Comparison of ENCODE assay signal across 29 cellular contexts in the genomic region with DNA sequence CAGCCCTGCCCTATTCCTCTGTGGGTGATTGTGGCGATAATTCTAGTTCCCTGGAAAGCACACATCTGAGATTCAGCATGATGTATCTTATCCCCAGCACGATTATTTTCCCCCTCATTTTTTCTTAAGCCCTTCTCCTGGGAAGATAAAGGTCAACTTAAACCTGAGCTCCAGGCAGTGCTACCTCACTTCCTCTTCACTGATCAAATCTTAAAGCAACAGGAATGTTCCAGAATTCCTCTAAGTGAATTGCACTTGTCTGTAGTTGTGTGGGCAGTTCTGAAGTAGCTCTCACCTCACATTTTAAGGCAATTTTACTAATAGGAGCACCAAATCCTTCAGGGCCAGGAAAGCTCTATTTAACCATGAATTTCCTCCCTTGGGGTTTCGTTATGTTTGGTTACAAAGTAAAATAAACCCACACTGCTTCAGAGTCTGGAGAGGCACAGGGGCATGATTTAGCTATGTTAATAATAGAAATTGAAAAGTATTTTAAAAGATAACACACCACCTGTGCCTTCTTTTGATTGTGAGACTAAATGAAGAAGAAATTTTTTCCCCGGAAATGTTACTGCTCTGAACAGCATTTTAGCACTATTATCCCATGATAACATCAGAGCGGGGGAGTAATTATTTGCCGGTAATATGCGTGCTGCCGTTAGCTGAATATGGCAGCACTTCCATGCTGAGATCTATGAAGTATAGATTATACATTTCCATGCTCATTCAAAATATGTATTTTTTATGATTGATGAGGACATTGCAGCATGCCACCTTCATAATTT.
"Had no signal": no experiment of that assay in that cellular context is flagged by ENCODE, and none has a peak within 500 bp of the region (broad histone marks: within the 10 kb centered on the region; RNA-seq: fewer than 3 reads in every experiment).

No MANE protein-coding gene starts in this region.

- H3K27me3 Mint-ChIP-seq: activated CD4-positive, alpha-beta T cell treated with anti-CD3 and anti-CD28 coated beads, Interleukin-2, amount 10 ng/mL, durations not matched to agents 7 days and 5 days; activated naive CD4-positive, alpha-beta T cell treated with anti-CD3 and anti-CD28 coated beads, Interleukin-2, amount 10 ng/mL, durations not matched to agents 7 days and 5 days had no signal

- H3K27ac Mint-ChIP-seq: activated CD4-positive, alpha-beta memory T cell treated with anti-CD3 and anti-CD28 coated beads for 36 hours; activated CD4-positive, alpha-beta T cell treated with anti-CD3 and anti-CD28 coated beads, Interleukin-2, amount 10 ng/mL, durations not matched to agents 7 days and 5 days; activated naive CD4-positive, alpha-beta T cell treated with anti-CD3 and anti-CD28 coated beads, Interleukin-2, amount 10 ng/mL, durations not matched to agents 7 days and 5 days; activated naive CD8-positive, alpha-beta T cell treated with anti-CD3 and anti-CD28 coated beads for 36 hours; activated T-cell treated with anti-CD3 and anti-CD28 coated beads, Interleukin-2, amount 50 U/mL, for 72 hours; activated T-helper 2 cell treated with anti-CD3 and anti-CD28 coated beads, Interferon-gamma antibody, Interleukin-2, Interleukin-4, amounts not matched to agents 10 μg/mL and 5 μg/mL and 100 μg/mL, durations not matched to agents 14 hours and 24 hours and 36 hours; T-cell had no signal

- H3K4me1 ChIP-seq: breast epithelium had no signal

- DNase-seq: activated CD4-positive, alpha-beta memory T cell treated with anti-CD3 and anti-CD28 coated beads for 36 hours; activated CD4-positive, alpha-beta T cell treated with anti-CD3 and anti-CD28 coated beads, Interleukin-2, amount 10 ng/mL, durations not matched to agents 7 days and 5 days; activated CD4-positive, CD25-positive, alpha-beta regulatory T cell; activated CD8-positive, alpha-beta memory T cell treated with anti-CD3 and anti-CD28 coated beads for 24 hours; activated gamma-delta T cell treated with Interleukin-2 at 50 U/mL for 16 hours; activated naive CD4-positive, alpha-beta T cell treated with anti-CD3 and anti-CD28 coated beads, Interleukin-2, amount 10 ng/mL, durations not matched to agents 7 days and 5 days; activated naive CD8-positive, alpha-beta T cell treated with anti-CD3 and anti-CD28 coated beads for 36 hours; activated T-cell treated with anti-CD3 and anti-CD28 coated beads, Interleukin-2, amount 50 U/mL, for 72 hours; caudate nucleus; Karpas-422; NCI-H146; NCI-H187 treated with DMSO at 0.1 percent for 48 hours; NCI-H2081 treated with DMSO at 0.1 percent for 48 hours; NCI-H2171; NCI-H2227 treated with DMSO at 0.1 percent for 48 hours; NCI-H526; NCI-H774; NK-92 treated with Interleukin-12 subunit alpha and Interleukin-12 subunit beta, amount 100 ng/mL, for 24 hours; OCI-M1; RPMI8226; T-cell; T-helper 2 cell had no signal

- H3K9me3 ChIP-seq: breast epithelium had no signal

- H3K4me3 ChIP-seq: breast epithelium, K562, SK-N-MC had no signal

- H3K9me3 Mint-ChIP-seq: activated CD4-positive, alpha-beta memory T cell treated with anti-CD3 and anti-CD28 coated beads for 36 hours; activated CD4-positive, alpha-beta T cell treated with anti-CD3 and anti-CD28 coated beads, Interleukin-2, amount 10 ng/mL, durations not matched to agents 7 days and 5 days; activated naive CD4-positive, alpha-beta T cell treated with anti-CD3 and anti-CD28 coated beads, Interleukin-2, amount 10 ng/mL, durations not matched to agents 7 days and 5 days; activated naive CD8-positive, alpha-beta T cell treated with anti-CD3 and anti-CD28 coated beads for 36 hours; activated T-cell treated with anti-CD3 and anti-CD28 coated beads, Interleukin-2, amount 50 U/mL, for 72 hours; activated T-helper 2 cell treated with anti-CD3 and anti-CD28 coated beads, Interferon-gamma antibody, Interleukin-2, Interleukin-4, amounts not matched to agents 10 μg/mL and 5 μg/mL and 100 μg/mL, durations not matched to agents 14 hours and 24 hours and 36 hours; T-cell had no signal

- ATAC-seq: activated T-cell treated with anti-CD3 and anti-CD28 coated beads, Interleukin-2, amount 50 U/mL, for 72 hours; K562; Panc1; Right ventricle myocardium inferior; T-cell had no signal

- H3K4me3 Mint-ChIP-seq: activated CD4-positive, alpha-beta memory T cell treated with anti-CD3 and anti-CD28 coated beads for 36 hours; activated CD4-positive, alpha-beta T cell treated with anti-CD3 and anti-CD28 coated beads, Interleukin-2, amount 10 ng/mL, durations not matched to agents 7 days and 5 days; activated naive CD4-positive, alpha-beta T cell treated with anti-CD3 and anti-CD28 coated beads, Interleukin-2, amount 10 ng/mL, durations not matched to agents 7 days and 5 days; activated naive CD8-positive, alpha-beta T cell treated with anti-CD3 and anti-CD28 coated beads for 36 hours; activated T-cell treated with anti-CD3 and anti-CD28 coated beads, Interleukin-2, amount 50 U/mL, for 72 hours; T-cell had no signal

- H3K36me3 ChIP-seq: breast epithelium had no signal

- H3K36me3 Mint-ChIP-seq: activated CD4-positive, alpha-beta memory T cell treated with anti-CD3 and anti-CD28 coated beads for 36 hours; activated naive CD4-positive, alpha-beta T cell treated with anti-CD3 and anti-CD28 coated beads, Interleukin-2, amount 10 ng/mL, durations not matched to agents 7 days and 5 days; activated naive CD8-positive, alpha-beta T cell treated with anti-CD3 and anti-CD28 coated beads for 36 hours; T-cell had no signal

- H3K4me1 Mint-ChIP-seq: activated CD4-positive, alpha-beta T cell treated with anti-CD3 and anti-CD28 coated beads, Interleukin-2, amount 10 ng/mL, durations not matched to agents 7 days and 5 days; activated naive CD4-positive, alpha-beta T cell treated with anti-CD3 and anti-CD28 coated beads, Interleukin-2, amount 10 ng/mL, durations not matched to agents 7 days and 5 days; activated naive CD8-positive, alpha-beta T cell treated with anti-CD3 and anti-CD28 coated beads for 36 hours; T-cell had no signal

- H3K27ac ChIP-seq: breast epithelium, SK-N-MC, VCaP had no signal
